Comparison of ENCODE assay signal across 8 cellular contexts in genomic region chr3:177361042-177361938, GRCh38.
DNase-seq lines count a peak whose midpoint lies in the region; ATAC-seq and TF ChIP-seq lines count a peak whose summit lies in the region.

No MANE protein-coding gene starts in this region.

- H3K4me3 ChIP-seq in GM12865 (ENCODE audit: low read depth, low read length) = no peak overlapping the region
- H3K4me3 ChIP-seq in Panc1 (ENCODE audit: low read depth in 2 of 2, low read length in 2 of 2) = no peak overlapping the region
- no peak overlapping the region for H3K4me3 ChIP-seq in endodermal cell (ENCODE audit: low read length)
- no peak overlapping the region for H3K4me3 ChIP-seq in gastrocnemius medialis
- no peak overlapping the region for H3K4me3 ChIP-seq in BE2C (ENCODE audit: low read depth, low read length)

- H3K27ac ChIP-seq in Panc1 (ENCODE audit: low read length) = peak overlapping the region; percentile 99
- H3K27ac ChIP-seq in endodermal cell (ENCODE audit: low read depth, low read length) = no peak overlapping the region
- peak overlapping the region; percentile 84 to 92 (median 88) for H3K27ac ChIP-seq in gastrocnemius medialis

- 75 to 80% methylated on average over 7 to 13 of the region's 13 CpGs for WGBS in endodermal cell (ENCODE audit: insufficient coverage in 1 of 2, insufficient read length in 1 of 2), 2 experiments

- no peaks in the 10 kb centered on the region for H3K27me3 Mint-ChIP-seq in endodermal cell (ENCODE audit: insufficient read depth)

- DNase-seq in GM12865 (ENCODE audit: low read depth) (peak; percentile 36), Panc1 (ENCODE audit: low read depth, low spot score) (no peak), endodermal cell (no peak), gastrocnemius medialis (no peak), G401 (ENCODE audit: low spot score) (no peak), BE2C (no peak)

- H3K4me3 Mint-ChIP-seq in endodermal cell = no peak overlapping the region

- in situ Hi-C loops in Panc1 (cut with HindIII; ENCODE audit: low pct_unique_long_range_greater_than_20kb, low sequenced_read_pairs) (no loop called here), gastrocnemius medialis (cut with MboI; ENCODE audit: low sequenced_read_pairs in 4 of 4) (loop anchor here (5.0 to 25.0 kb wide), 4 partner anchors 164 to 306 kb away; partner anchors contain the start of gene TBL1XR1 (in 4 of the 4)), G401 (cut with HindIII; ENCODE audit: low sequenced_read_pairs) (no loop called here)

- no peak for TF ChIP-seq CTCF in GM12865 (IDR thresholded peaks at IDR 0.05; ENCODE audit: insufficient read depth, low read depth, low read length, missing control alignments)
- TF ChIP-seq CTCF in Panc1 (IDR thresholded peaks at IDR 0.05) = no peak
- no peak for TF ChIP-seq CTCF in endodermal cell (conservative IDR thresholded peaks at IDR 0.05)
- no peak for TF ChIP-seq CTCF in gastrocnemius medialis (IDR thresholded peaks at IDR 0.05 in 4 of 5, conservative IDR thresholded peaks at IDR 0.05 in 1 of 5)
- TF ChIP-seq CTCF in BE2C (IDR thresholded peaks at IDR 0.05; ENCODE audit: low read depth, low read length) = no peak

- POLR2A ChIA-PET in Panc1 (lab: Charles Lee) = no interaction called here

- H3K9ac ChIP-seq in endodermal cell (ENCODE audit: extremely low read depth, low read length, poor library complexity, severe bottlenecking) = no peak overlapping the region

- BruUV-seq in Panc1 (replicated peaks; lab: Mats Ljungman, UMichigan) = no TSS peak

- intact Hi-C loops in Panc1 (cut with micrococcal nuclease; ENCODE audit: unreplicated experiment) = loop anchor here (5.0 to 10.0 kb wide), 2 partner anchors 116 to 1024 kb away; no protein-coding TSS in a partner anchor
- intact Hi-C loops in gastrocnemius medialis (cut with DNase I; ENCODE audit: low total_unique reads) = loop anchor here (5.0 kb wide), 3 partner anchors 229 to 309 kb away; no protein-coding TSS in a partner anchor

- H3K27me3 ChIP-seq in Panc1 (ENCODE audit: control insufficient read depth, insufficient read depth, low read length) = no peaks in the 10 kb centered on the region
- H3K27me3 ChIP-seq in endodermal cell (ENCODE audit: control insufficient read depth, insufficient read depth, low read length, poor library complexity, severe bottlenecking) = no peaks in the 10 kb centered on the region
- no peaks in the 10 kb centered on the region for H3K27me3 ChIP-seq in gastrocnemius medialis
- H3K27me3 ChIP-seq in BE2C = no peaks in the 10 kb centered on the region

- peak overlapping the region; percentile 97 for H3K27ac Mint-ChIP-seq in endodermal cell

- H3K9me3 ChIP-seq in Panc1 (ENCODE audit: control insufficient read depth, insufficient read depth, low read depth, low read length) (no peaks in the 10 kb centered on the region), endodermal cell (ENCODE audit: control insufficient read depth, low read length) (peaks cover 6% of the 10 kb centered on the region), gastrocnemius medialis (no peaks in the 10 kb centered on the region), BE2C (no peaks in the 10 kb centered on the region)

- H3K36me3 Mint-ChIP-seq in endodermal cell (ENCODE audit: low read depth) = no peaks in the 10 kb centered on the region

- CTCF ChIA-PET in Panc1 (lab: Charles Lee) = interaction anchor here (0.8 to 0.9 kb wide), 2 partner anchors 121 to 162 kb away, joined by 5 read pairs; no protein-coding TSS in a partner anchor

- H3K4me1 ChIP-seq in Panc1 (ENCODE audit: control insufficient read depth, insufficient read depth, low read length) (peaks cover 48% of the 10 kb centered on the region), endodermal cell (ENCODE audit: control insufficient read depth, insufficient read depth, low read length) (peaks cover 35% of the 10 kb centered on the region), gastrocnemius medialis (peaks cover 44 to 50% of the 10 kb centered on the region in 2 donors), BE2C (peaks cover 33% of the 10 kb centered on the region)

- H3K36me3 ChIP-seq in Panc1 (ENCODE audit: control insufficient read depth, insufficient read depth, low read length) = no peaks in the 10 kb centered on the region
- no peaks in the 10 kb centered on the region for H3K36me3 ChIP-seq in endodermal cell (ENCODE audit: control insufficient read depth, insufficient read depth, low read length)
- no peaks in the 10 kb centered on the region for H3K36me3 ChIP-seq in gastrocnemius medialis
- no peaks in the 10 kb centered on the region for H3K36me3 ChIP-seq in BE2C

- TF ChIP-seq POLR2A in gastrocnemius medialis (IDR thresholded peaks at IDR 0.05) = no peak

- H3K4me1 Mint-ChIP-seq in endodermal cell = peaks cover 55% of the 10 kb centered on the region

- no peak for ATAC-seq in Panc1
- no peak for ATAC-seq in gastrocnemius medialis
- ATAC-seq in HG02973 (IDR thresholded peaks at IDR 0.05; ENCODE audit: unreplicated experiment) = no peak
- no peak for ATAC-seq in GM21723 (IDR thresholded peaks at IDR 0.05; ENCODE audit: unreplicated experiment)

- H3K9me3 Mint-ChIP-seq in endodermal cell = peaks cover 4% of the 10 kb centered on the region

Comparison
In these comparisons a context has a peak if more than half of its experiments do, and no peak if none do; other contexts are left out.
1. in situ Hi-C loops: an anchor here in gastrocnemius medialis (5.0 to 25.0 kb wide); none called in Panc1 and G401.